8 cellular contexts compared by ENCODE assay signal in genomic region chr6:131063028-131063763, GRCh38. TPM values are rescaled to one million over a fixed set of nuclear protein-coding genes. Genes with fewer than 3 reads are reported as not detected.
DNase-seq lines count a peak whose midpoint lies in the region; ATAC-seq, FAIRE-seq and TF ChIP-seq lines count a peak whose summit lies in the region.

TSS of gene EPB41L2 (minus strand) at chr6:131063245. CDS start at chr6:130956485, 106,760 bp downstream.

- peak within 1 kb of the TSS; percentile 60 to 76 (median 73) for H3K9ac ChIP-seq in H1 (replicated peaks in 1 of 4; ENCODE audit: extremely low read depth in 1 of 4, low read depth in 3 of 4, low read length in 3 of 4)
- H3K9ac ChIP-seq in mesendoderm (ENCODE audit: low read length): peak within 1 kb of the TSS; percentile 92

- H3K36me3 ChIP-seq in H1 (ENCODE audit: control insufficient read depth in 2 of 4, insufficient read depth in 4 of 4, low read length in 3 of 4) (no peaks in the 10 kb centered on the region), mesendoderm (ENCODE audit: control insufficient read depth, insufficient read depth, low read length) (no peaks in the 10 kb centered on the region)

- H3K4me3 ChIP-seq in H1 (ENCODE audit: extremely low read depth in 1 of 4, insufficient read depth in 2 of 4, low read depth in 3 of 4, low read length in 4 of 4): peak within 1 kb of the TSS; percentile 82 to 96 (median 86)
- H3K4me3 ChIP-seq in mesendoderm (ENCODE audit: low read length): peak within 1 kb of the TSS; percentile 84

- TF ChIP-seq POLR2A in H1 (IDR thresholded peaks at IDR 0.05; ENCODE audit: control extremely low read depth in 1 of 2, low read depth in 2 of 2, low read length in 2 of 2): peak; percentile 41 to 76; a peak in 2 of 3 replicates

- peak within 1 kb of the TSS; percentile 70 for H4K8ac ChIP-seq in H1 (ENCODE audit: extremely low read depth, insufficient read depth, low read length)
- no peak within 1 kb of the TSS for H4K8ac ChIP-seq in mesendoderm (ENCODE audit: low read depth, low read length)

- H3K56ac ChIP-seq in H1 (replicated peaks; ENCODE audit: insufficient read length, low read depth, low read length) (no peak within 1 kb of the TSS), mesendoderm (ENCODE audit: low read length) (peak within 1 kb of the TSS; percentile 94)

- H3K79me2 ChIP-seq in H1 (ENCODE audit: control insufficient read depth in 1 of 2, insufficient read depth in 2 of 2, low read length in 2 of 2): peaks cover 0 to 39% of the 10 kb centered on the region in 2 experiments; a peak in 3 of 4 replicates
- H3K79me2 ChIP-seq in mesendoderm (ENCODE audit: control insufficient read depth, insufficient read depth, low read length): peaks cover 22% of the 10 kb centered on the region

- H3K27ac ChIP-seq in H1 (ENCODE audit: low read depth, low read length): no peak within 1 kb of the TSS
- peak within 1 kb of the TSS; percentile 93 for H3K27ac ChIP-seq in mesendoderm (ENCODE audit: low read depth, low read length)

- H2BK120ac ChIP-seq in H1 (replicated peaks; ENCODE audit: low read depth, low read length) (no peak within 1 kb of the TSS), mesendoderm (ENCODE audit: low read depth, low read length) (peak within 1 kb of the TSS; percentile 88)

- H2BK20ac ChIP-seq in H1 (ENCODE audit: low read length): no peak within 1 kb of the TSS

- no peak for FAIRE-seq in H1 (lab: Jason Lieb, UNC)

- peaks cover 7% of the 10 kb centered on the region for H3K23me2 ChIP-seq in H1 (ENCODE audit: low read depth, low read length)

- H2AFZ ChIP-seq in H1 (ENCODE audit: low read length): peak within 1 kb of the TSS; percentile 86

- H3K4ac ChIP-seq in H1 (replicated peaks; ENCODE audit: insufficient read length, low read depth, low read length) (no peak within 1 kb of the TSS), mesendoderm (ENCODE audit: low read depth, low read length) (peak within 1 kb of the TSS; percentile 95)

- H3K4me2 ChIP-seq in H1 (ENCODE audit: insufficient read depth in 1 of 2, low read depth in 2 of 2, low read length in 2 of 2) (peak within 1 kb of the TSS; percentile 76 to 81), mesendoderm (ENCODE audit: low read length) (peak within 1 kb of the TSS; percentile 85)

- peak in 1 of 2 experiments; percentile 52; a peak in 1 of 3 replicates for TF ChIP-seq EP300 in H1 (IDR thresholded peaks at IDR 0.05; ENCODE audit: borderline replicate concordance in 1 of 2, low read depth in 2 of 2, low read length in 2 of 2)

- H2BK15ac ChIP-seq in H1 (ENCODE audit: low read length): no peak within 1 kb of the TSS
- H2BK15ac ChIP-seq in mesendoderm (replicated peaks; ENCODE audit: low read depth): no peak within 1 kb of the TSS

- no peak within 1 kb of the TSS for H2BK12ac ChIP-seq in H1 (ENCODE audit: low read depth, low read length)

- H3K14ac ChIP-seq in H1 (ENCODE audit: insufficient read length): no peak within 1 kb of the TSS

- 2% methylated on average over 16 of the region's 61 CpGs; no CpG with 5 or more reads in 1 of the 2 experiments for WGBS in H1 (ENCODE audit: extremely low coverage in 1 of 2, insufficient coverage in 1 of 2, insufficient read length in 1 of 2, insufficient replicate concordance in 2 of 2, low coverage in 1 of 2, low lambda C conversion rate in 2 of 2, missing lambda C conversion rate in 1 of 2), 2 experiments
- WGBS in mesendoderm (ENCODE audit: extremely low coverage, insufficient coverage, low lambda C conversion rate): no CpG with 5 or more reads among the region's 61 CpGs

- H3K18ac ChIP-seq in H1 (ENCODE audit: extremely low read depth, low read length) (peak within 1 kb of the TSS; percentile 68), mesendoderm (ENCODE audit: low read length) (peak within 1 kb of the TSS; percentile 97)

- no peak within 1 kb of the TSS for H3K23ac ChIP-seq in H1 (ENCODE audit: insufficient read length)
- H3K23ac ChIP-seq in mesendoderm (ENCODE audit: low read length): peak within 1 kb of the TSS; percentile 48

- peak within 1 kb of the TSS; percentile 37; the same call in 1 of the 2 replicates for H2BK5ac ChIP-seq in H1 (ENCODE audit: low read depth, low read length)
- H2BK5ac ChIP-seq in mesendoderm (ENCODE audit: low read length): peak within 1 kb of the TSS; percentile 27

- H3K9me3 ChIP-seq in H1 (ENCODE audit: insufficient read depth in 2 of 2, low read depth in 1 of 2, low read length in 1 of 2): no peaks in the 10 kb centered on the region

- H3K4me1 ChIP-seq in H1 (replicated peaks in 1 of 4; ENCODE audit: control insufficient read depth in 3 of 4, insufficient read depth in 4 of 4, low read length in 3 of 4) (peaks cover 2 to 20% (median 7%) of the 10 kb centered on the region in 4 experiments; a peak in 5 of 7 replicates), mesendoderm (ENCODE audit: control insufficient read depth, low read depth, low read length) (peaks cover 2% of the 10 kb centered on the region)

- no peaks in the 10 kb centered on the region for H3K27me3 ChIP-seq in H1 (replicated peaks in 1 of 4; ENCODE audit: control insufficient read depth in 3 of 4, extremely low read depth in 1 of 4, insufficient read depth in 3 of 4, low read length in 3 of 4)
- no peaks in the 10 kb centered on the region for H3K27me3 ChIP-seq in mesendoderm (ENCODE audit: insufficient read depth, low read length, poor library complexity)

- ATAC-seq in GM18868 (IDR thresholded peaks at IDR 0.05; ENCODE audit: unreplicated experiment) (peak; percentile 76), HG03103 (IDR thresholded peaks at IDR 0.05; ENCODE audit: low read depth, unreplicated experiment) (peak; percentile 76)

- H4K5ac ChIP-seq in H1 (ENCODE audit: insufficient read length, low read depth, low read length) (no peak within 1 kb of the TSS), mesendoderm (ENCODE audit: low read length) (no peak within 1 kb of the TSS)

- H4K20me1 ChIP-seq in H1 (replicated peaks in 1 of 2; ENCODE audit: control insufficient read depth in 1 of 2, insufficient read depth in 2 of 2, low read length in 2 of 2): no peaks in the 10 kb centered on the region

- POLR2A ChIA-PET in H1 (lab: Charles Lee; ENCODE audit: partially characterized antibody): interaction anchor here (0.6 kb wide), 1 partner anchor 566 kb away, joined by 3 read pairs; no protein-coding TSS in a partner anchor

- peak; percentile 13 to 16; a peak in 2 of 4 replicates for TF ChIP-seq RAD21 in H1 (IDR thresholded peaks at IDR 0.05 in 1 of 2, conservative IDR thresholded peaks at IDR 0.05 in 1 of 2; ENCODE audit: low read depth in 2 of 2, low read length in 2 of 2)

- peak in 2 of 3 experiments; percentile 1 to 24; a peak in 2 of 4 replicates for TF ChIP-seq CTCF in H1 (IDR thresholded peaks at IDR 0.05; ENCODE audit: control extremely low read depth in 1 of 3, insufficient read depth in 1 of 3, low read depth in 1 of 3, low read length in 3 of 3)

- no peak within 1 kb of the TSS for H4K91ac ChIP-seq in H1 (replicated peaks; ENCODE audit: insufficient read length, low read length)

- CTCF ChIA-PET in H1 (lab: Charles Lee; ENCODE audit: partially characterized antibody): interaction anchor here (1.0 to 1.2 kb wide), 3 partner anchors 63 to 218 kb away, joined by 3 to 5 read pairs (median 4); no protein-coding TSS in a partner anchor

- DNase-seq in AG08395 (ENCODE audit: low spot score) (peak; percentile 92), NCI-H82 treated with DMSO at 0.1 percent for 48 hours (lab: John Stamatoyannopoulos, UW; ENCODE audit: unreplicated experiment) (peak; percentile 62), H1 (ENCODE audit: low read depth in 1 of 2, low spot score in 2 of 2) (peak; percentile 69 to 93), mesendoderm (peak; percentile 95)
- peak; percentile 50 to 69 (median 59) for DNase-seq in activated CD8-positive, alpha-beta memory T cell treated with anti-CD3 and anti-CD28 coated beads for 48 hours (ENCODE audit: low read depth in 2 of 3, low spot score in 2 of 3)
- DNase-seq in stimulated activated CD8-positive, alpha-beta memory T cell treated with anti-CD3 and anti-CD28 coated beads, Interleukin-15, amount 100 ng/mL, for 1 hour (ENCODE audit: low read depth): peak; percentile 56

- peaks cover 3% of the 10 kb centered on the region; the same call in 1 of the 2 replicates for H3K79me1 ChIP-seq in H1 (ENCODE audit: low read depth, low read length)
- H3K79me1 ChIP-seq in mesendoderm (ENCODE audit: low read length): peaks cover 3% of the 10 kb centered on the region

- H2AK5ac ChIP-seq in H1 (ENCODE audit: low read depth, low read length) (no peak within 1 kb of the TSS), mesendoderm (ENCODE audit: low read length) (no peak within 1 kb of the TSS)

TF ChIP-seq in H1, 55 proteins besides CTCF, POLR2A, EP300 and RAD21 (continues in another document):
- TF ChIP-seq SIN3A (conservative IDR thresholded peaks at IDR 0.05 in 1 of 2, IDR thresholded peaks at IDR 0.05 in 1 of 2; ENCODE audit: low read depth in 1 of 2, low read length in 2 of 2) (peak; percentile 53 to 79; a peak in 3 of 4 replicates), EZH2 (IDR thresholded peaks at IDR 0.05; ENCODE audit: low read depth, low read length, severe bottlenecking) (no peak), TBP (IDR thresholded peaks at IDR 0.05; ENCODE audit: low read depth, low read length) (peak; percentile 84), SIX5 (IDR thresholded peaks at IDR 0.05; ENCODE audit: low read depth, low read length) (no peak; the same call in 1 of the 2 replicates), NRF1 (IDR thresholded peaks at IDR 0.05; ENCODE audit: low read depth, low read length) (no peak), ZNF274 (IDR thresholded peaks at IDR 0.05; ENCODE audit: borderline replicate concordance, extremely low read depth, low read length) (no peak), KDM5A (IDR thresholded peaks at IDR 0.05; ENCODE audit: low read length) (no peak), KDM4A (IDR thresholded peaks at IDR 0.05; ENCODE audit: low read depth, low read length, severe bottlenecking) (no peak), TEAD4 (IDR thresholded peaks at IDR 0.05; ENCODE audit: low read depth, low read length) (no peak), MAFK (IDR thresholded peaks at IDR 0.05; ENCODE audit: low read depth, low read length) (no peak), SP2 (IDR thresholded peaks at IDR 0.05; ENCODE audit: low read length) (no peak), SP1 (IDR thresholded peaks at IDR 0.05; ENCODE audit: low read depth, low read length) (no peak), SRF (IDR thresholded peaks at IDR 0.05; ENCODE audit: low read depth, low read length) (no peak)

RNA-seq across cellular contexts. Expression of gene EPB41L2, which starts in this region (rescaled TPM):
- 123 and 125 TPM in 2 replicates for total RNA-seq in H1 (2021; fragmentation: NEBNext Ultra II Directional; extraction: Animal tissue kit (Norgen Biotek cat#: 25700))
- 22.5 and 31.8 TPM in 2 replicates for polyA plus RNA-seq in H1 (2011; rRNA removed)
- polyA plus RNA-seq in H1 (2011; cell fraction: cytosol; rRNA removed): 34.2 TPM
- 55.8 TPM for polyA plus RNA-seq in H1 (2011; cell fraction: nucleus; rRNA removed)
- 53.6 to 96.1 TPM (median 59.3 TPM) in 4 replicates for polyA plus RNA-seq in H1 (2012, experiment 1 of 2)
- polyA plus RNA-seq in H1 (2012, experiment 2 of 2): 5.2 TPM
- polyA plus RNA-seq in H1 (2013, experiment 1 of 2): 93.0 TPM
- polyA plus RNA-seq in H1 (2013, experiment 2 of 2): 89.6 TPM
- polyA minus RNA-seq in H1 (2011; rRNA and poly(A)+ RNA removed): 80.6 and 109 TPM in 2 replicates
- 30.3 TPM for polyA minus RNA-seq in H1 (2011; cell fraction: cytosol; rRNA and poly(A)+ RNA removed)
- polyA minus RNA-seq in H1 (2011; cell fraction: nucleus; rRNA and poly(A)+ RNA removed): 86.1 TPM
- 87.9 TPM for polyA plus RNA-seq in mesendoderm (2013, experiment 1 of 2)
- polyA plus RNA-seq in mesendoderm (2013, experiment 2 of 2): 87.1 TPM
